ENCODE assay signal across 10 cellular contexts in genomic region chr19:48136547-48136946, GRCh38. TPM values are rescaled to one million over a fixed set of nuclear protein-coding genes. Genes with fewer than 3 reads are reported as not detected.
"Had no signal": no experiment of that assay in that cellular context is flagged by ENCODE, and none has a peak within 500 bp of the region (broad histone marks: within the 10 kb centered on the region; RNA-seq: fewer than 3 reads in every experiment).

No MANE protein-coding gene starts in this region.

- H3K4me3 ChIP-seq: GM23248 had no signal

- H2AFZ ChIP-seq: GM23248 had no signal

- H3K9ac ChIP-seq: GM23248 had no signal

- FAIRE-seq: H54, HTR-8/SVneo had no signal

- H3K27ac Mint-ChIP-seq: HFFc6 had no signal

- DNase-seq: GM23248, GOT3, H9, HCEC 1CT, HFFc6, IMR-90, KBM-7 had no signal

- H3K4me1 Mint-ChIP-seq: H9 had no signal

- H3K9me3 Mint-ChIP-seq: H9, HFFc6 had no signal

- H3K4me3 Mint-ChIP-seq: H9, HFFc6 had no signal

- H3K27ac ChIP-seq: GM23248 had no signal

RNA-seq across cellular contexts. Expression of gene PLA2G4C, which starts 25.9 kb away (rescaled TPM):
- total RNA-seq: HT-29 had no signal
